ENCODE assay signal across 8 cellular contexts in the genomic region with DNA sequence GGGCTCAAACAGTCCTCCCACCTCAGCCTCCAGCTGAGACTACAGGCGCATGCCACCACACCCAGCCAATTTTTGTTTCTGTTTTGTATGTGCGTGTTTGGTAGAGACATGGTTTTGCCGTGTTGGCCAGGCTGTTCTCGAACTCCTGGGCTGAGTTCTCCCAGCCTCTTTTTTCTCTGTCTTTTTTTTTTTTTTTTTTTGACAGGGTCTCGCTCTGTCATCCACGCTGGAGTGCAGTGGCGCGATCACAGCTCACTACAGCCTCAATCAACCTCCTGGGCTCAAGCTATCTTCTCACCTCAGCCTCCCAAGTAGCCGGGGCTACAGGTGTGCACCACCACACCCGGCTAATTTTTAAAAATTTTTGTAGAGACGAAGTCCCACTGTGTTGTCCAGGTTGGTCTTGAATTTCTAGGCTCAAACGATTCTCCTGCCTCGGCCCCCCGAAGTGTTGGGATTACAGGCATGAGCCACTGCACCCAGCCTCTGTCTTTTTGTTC. TPM values are rescaled to one million over a fixed set of nuclear protein-coding genes. Genes with fewer than 3 reads are reported as not detected.
DNase-seq lines count a peak whose midpoint lies in the region; ATAC-seq and TF ChIP-seq lines count a peak whose summit lies in the region.

No MANE protein-coding gene starts in this region.

- H3K23me2 ChIP-seq in H9 (ENCODE audit: insufficient read length, low read depth, low read length, poor library complexity, severe bottlenecking): no peaks in the 10 kb centered on the region

- H3K27ac ChIP-seq in H9 (ENCODE audit: insufficient read length, low read depth, low read length): no peak overlapping the region
- H3K27ac ChIP-seq in left ventricle myocardium inferior (replicated peaks): peak overlapping the region; percentile 98
- peak overlapping the region in 20 of 21 experiments; percentile 4 to 99 (median 81) for H3K27ac ChIP-seq in skin epidermis

- no peak overlapping the region for H3K23ac ChIP-seq in H9 (ENCODE audit: insufficient read length, low read depth, low read length)

- H4K5ac ChIP-seq in H9 (ENCODE audit: insufficient read length, low read depth, low read length): no peak overlapping the region

- H4K20me1 ChIP-seq in H9 (ENCODE audit: control insufficient read depth, insufficient read depth, insufficient read length): no peaks in the 10 kb centered on the region

- H3K27me3 Mint-ChIP-seq in H9 (ENCODE audit: low read depth): no peaks in the 10 kb centered on the region
- H3K27me3 Mint-ChIP-seq in activated CD8-positive, alpha-beta T cell treated with anti-CD3 and anti-CD28 coated beads, Interleukin-2, amount 10 ng/mL, durations not matched to agents 7 days and 5 days (ENCODE audit: low read depth): no peaks in the 10 kb centered on the region

- DNase-seq in H9 (no peak), left ventricle myocardium inferior (peak; percentile 26), NCI-H69 (lab: John Stamatoyannopoulos, UW) (no peak), medulla oblongata (ENCODE audit: extremely low spot score) (no peak), epidermal melanocyte (ENCODE audit: insufficient read length, low spot score) (no peak)
- DNase-seq in activated CD8-positive, alpha-beta T cell treated with anti-CD3 and anti-CD28 coated beads, Interleukin-2, amount 10 ng/mL, durations not matched to agents 7 days and 5 days: peak; percentile 41

- H2AK5ac ChIP-seq in H9 (ENCODE audit: insufficient read length, low read length): no peak overlapping the region

- H3K27ac Mint-ChIP-seq in H9: peak overlapping the region; percentile 70 to 100 (median 92); a peak in 4 of 7 replicates
- peak overlapping the region; percentile 98 for H3K27ac Mint-ChIP-seq in activated CD8-positive, alpha-beta T cell treated with anti-CD3 and anti-CD28 coated beads, Interleukin-2, amount 10 ng/mL, durations not matched to agents 7 days and 5 days

- H3K4me2 ChIP-seq in H9 (ENCODE audit: insufficient read depth, insufficient read length, low read length): peak overlapping the region; percentile 77

- no peak overlapping the region for H3K56ac ChIP-seq in H9 (ENCODE audit: insufficient read length, low read depth, low read length)

- H3K9me3 ChIP-seq in H9 (ENCODE audit: control insufficient read depth, low read depth, low read length) (no peaks in the 10 kb centered on the region), left ventricle myocardium inferior (replicated peaks) (no peaks in the 10 kb centered on the region)

- H2BK120ac ChIP-seq in H9 (ENCODE audit: low read depth, low read length, poor library complexity, severe bottlenecking): no peak overlapping the region

- H3K4ac ChIP-seq in H9 (ENCODE audit: low read depth, low read length): no peak overlapping the region

- H3K4me1 ChIP-seq in H9 (ENCODE audit: insufficient read depth, low read length) (no peaks in the 10 kb centered on the region), left ventricle myocardium inferior (peaks cover 20% of the 10 kb centered on the region)

- H3K14ac ChIP-seq in H9 (ENCODE audit: insufficient read depth, low read length): no peak overlapping the region

- H3K9me3 Mint-ChIP-seq in H9: no peaks in the 10 kb centered on the region; a peak in 2 of 5 replicates
- H3K9me3 Mint-ChIP-seq in activated CD8-positive, alpha-beta T cell treated with anti-CD3 and anti-CD28 coated beads, Interleukin-2, amount 10 ng/mL, durations not matched to agents 7 days and 5 days (ENCODE audit: insufficient read depth): no peaks in the 10 kb centered on the region

- peak overlapping the region; percentile 91 to 92 for H3K4me3 Mint-ChIP-seq in H9
- peak overlapping the region; percentile 84 for H3K4me3 Mint-ChIP-seq in activated CD8-positive, alpha-beta T cell treated with anti-CD3 and anti-CD28 coated beads, Interleukin-2, amount 10 ng/mL, durations not matched to agents 7 days and 5 days

- H2BK15ac ChIP-seq in H9 (ENCODE audit: low read depth, low read length): no peak overlapping the region

- no peak overlapping the region for H3K9ac ChIP-seq in H9 (ENCODE audit: extremely low read depth, insufficient read length, low read length)

- no peaks in the 10 kb centered on the region for H3K79me1 ChIP-seq in H9 (ENCODE audit: insufficient read depth, low read depth, low read length, poor library complexity, severe bottlenecking)

- POLR2A ChIA-PET in activated CD8-positive, alpha-beta T cell treated with anti-CD3 and anti-CD28 coated beads, Interleukin-2, amount 10 ng/mL, durations not matched to agents 7 days and 5 days (lab: Charles Lee): interaction anchor here (0.6 to 4.8 kb wide), 13 partner anchors 9 to 889 kb away, joined by 3 to 39 read pairs (median 4); partner anchors contain the start of genes CISH, MANF and TEX264

- 0 out of 4 replicates have a peak, but pooled peaks cover 0 to 2% of the 10 kb centered on the region in 2 experiments for H3K4me1 Mint-ChIP-seq in H9
- H3K4me1 Mint-ChIP-seq in activated CD8-positive, alpha-beta T cell treated with anti-CD3 and anti-CD28 coated beads, Interleukin-2, amount 10 ng/mL, durations not matched to agents 7 days and 5 days (ENCODE audit: low read depth): peaks cover 23% of the 10 kb centered on the region

- no peak overlapping the region for H2BK12ac ChIP-seq in H9 (ENCODE audit: insufficient read length, low read depth, low read length)

- no peak for ATAC-seq in activated CD8-positive, alpha-beta T cell treated with anti-CD3 and anti-CD28 coated beads, Interleukin-2, amount 10 ng/mL, durations not matched to agents 7 days and 5 days
- no peak for ATAC-seq in HG03045 (IDR thresholded peaks at IDR 0.05; ENCODE audit: unreplicated experiment)

- H2AFZ ChIP-seq in H9 (ENCODE audit: low read length): no peak overlapping the region

- H4K91ac ChIP-seq in H9 (ENCODE audit: insufficient read length, low read depth, low read length): no peak overlapping the region

- CTCF ChIA-PET in activated CD8-positive, alpha-beta T cell treated with anti-CD3 and anti-CD28 coated beads, Interleukin-2, amount 10 ng/mL, durations not matched to agents 7 days and 5 days (lab: Charles Lee): interaction anchor here (1.0 to 7.1 kb wide), 14 partner anchors 10 to 301 kb away, joined by 3 to 238 read pairs (median 30); partner anchors contain the start of genes RAD54L2, RBM15B and TEX264

- H4K8ac ChIP-seq in H9 (replicated peaks; ENCODE audit: insufficient read length, low read depth, low read length): no peak overlapping the region

- no peak for TF ChIP-seq CTCF in H9 (conservative IDR thresholded peaks at IDR 0.05)
- TF ChIP-seq CTCF in left ventricle myocardium inferior (IDR thresholded peaks at IDR 0.05; ENCODE audit: borderline replicate concordance): no peak

- H3K4me3 ChIP-seq in left ventricle myocardium inferior (peak overlapping the region; percentile 93), skin epidermis (peak overlapping the region in 1 of 7 experiments; percentile 87)

- H3K27me3 ChIP-seq in H9 (ENCODE audit: insufficient read depth, low read length) (no peaks in the 10 kb centered on the region), left ventricle myocardium inferior (ENCODE audit: low read depth) (no peaks in the 10 kb centered on the region)

- H3K18ac ChIP-seq in H9 (ENCODE audit: insufficient read length, low read depth, low read length): no peak overlapping the region

- no CpG with 5 or more reads among the region's 14 CpGs for WGBS in H9 (ENCODE audit: extremely low coverage, insufficient read length, low lambda C conversion rate)

- H3T11ph ChIP-seq in H9 (ENCODE audit: low read length): no peak overlapping the region

- H3K36me3 ChIP-seq in left ventricle myocardium inferior: no peaks in the 10 kb centered on the region

- H3K79me2 ChIP-seq in H9 (ENCODE audit: insufficient read depth, low read length): peaks cover 9% of the 10 kb centered on the region; the same call in 1 of the 2 replicates

- H2BK20ac ChIP-seq in H9 (ENCODE audit: low read depth, low read length, poor library complexity, severe bottlenecking): no peak overlapping the region

- intact Hi-C loops in left ventricle myocardium inferior (cut with micrococcal nuclease): no loop called here

- no peak overlapping the region for H2BK5ac ChIP-seq in H9 (ENCODE audit: insufficient read length, low read length)

- H3K36me3 Mint-ChIP-seq in H9 (ENCODE audit: insufficient read depth in 1 of 3, low read depth in 3 of 3): peaks cover 0 to 7% (median 0%) of the 10 kb centered on the region in 3 experiments; a peak in 3 of 7 replicates
- peaks cover 2% of the 10 kb centered on the region for H3K36me3 Mint-ChIP-seq in activated CD8-positive, alpha-beta T cell treated with anti-CD3 and anti-CD28 coated beads, Interleukin-2, amount 10 ng/mL, durations not matched to agents 7 days and 5 days (ENCODE audit: low read depth)

RNA-seq across cellular contexts. Expression of gene DCAF1, which starts 0.9 kb away (rescaled TPM):
- 31.0 and 31.7 TPM in 2 replicates for total RNA-seq in H9 (2021)
- 10 to 100 TPM; 35.3 to 36.3 TPM for total RNA-seq in activated CD8-positive, alpha-beta T cell treated with anti-CD3 and anti-CD28 coated beads, Interleukin-2, amount 10 ng/mL, durations not matched to agents 7 days and 5 days
- total RNA-seq in left ventricle myocardium inferior: 15.8 TPM

RNA-seq across cellular contexts. Expression of gene RAD54L2, which starts 37.8 kb away (rescaled TPM):
- total RNA-seq in H9 (2021) (40.4 and 40.7 TPM in 2 replicates), left ventricle myocardium inferior (9.8 TPM)
- 10 to 100 TPM; 28.8 to 28.9 TPM for total RNA-seq in activated CD8-positive, alpha-beta T cell treated with anti-CD3 and anti-CD28 coated beads, Interleukin-2, amount 10 ng/mL, durations not matched to agents 7 days and 5 days

Comparison
In these comparisons a context has a peak if more than half of its experiments do, and no peak if none do; other contexts are left out.
1. DNase-seq: peak in activated CD8-positive, alpha-beta T cell treated with anti-CD3 and anti-CD28 coated beads, Interleukin-2, amount 10 ng/mL, durations not matched to agents 7 days and 5 days (single experiment) and left ventricle myocardium inferior (single experiment); none in H9 (single experiment), NCI-H69 (single experiment), medulla oblongata (single experiment) and epidermal melanocyte (single experiment).